ENCODE assay signal across 24 cellular contexts in genomic region chr12:94386422-94386821, GRCh38.
DNase-seq lines count a peak whose midpoint lies in the region; ATAC-seq and TF ChIP-seq lines count a peak whose summit lies in the region.
"Had no signal": no experiment of that assay in that cellular context is flagged by ENCODE, and none has a peak within 500 bp of the region (broad histone marks: within the 10 kb centered on the region; RNA-seq: fewer than 3 reads in every experiment).

No MANE protein-coding gene starts in this region.

- H3K36me3 Mint-ChIP-seq in stimulated activated effector memory CD8-positive, alpha-beta T cell treated with anti-CD3 and anti-CD28 coated beads, Interleukin-12 subunit alpha, Interleukin-12 subunit beta, amount 100 ng/mL, for 72 hours, result peaks cover 16% of the 10 kb centered on the region

- H3K9me3 Mint-ChIP-seq in stimulated activated effector memory CD8-positive, alpha-beta T cell treated with anti-CD3 and anti-CD28 coated beads, Interleukin-12 subunit alpha, Interleukin-12 subunit beta, amount 100 ng/mL, for 72 hours, result peaks cover 17% of the 10 kb centered on the region

- peak overlapping the region; percentile 37 for H3K27ac Mint-ChIP-seq in stimulated activated effector memory CD8-positive, alpha-beta T cell treated with anti-CD3 and anti-CD28 coated beads, Interleukin-12 subunit alpha, Interleukin-12 subunit beta, amount 100 ng/mL, for 72 hours
- H3K27ac Mint-ChIP-seq: CD8-positive, alpha-beta memory T cell; immature natural killer cell; naive thymus-derived CD4-positive, alpha-beta T cell; stimulated activated naive CD8-positive, alpha-beta T cell treated with anti-CD3 and anti-CD28 coated beads, Interleukin-15, amount 100 ng/mL, for 72 hours; WTC11 had no signal

- no peak overlapping the region for H3K4me3 ChIP-seq in choroid plexus epithelial cell (ENCODE audit: low read depth, low read length)
- H3K4me3 ChIP-seq in mucosa of descending colon, result no peak overlapping the region
- H3K4me3 ChIP-seq: esophagus muscularis mucosa, transverse colon had no signal

- no peak overlapping the region for H3K4me3 Mint-ChIP-seq in stimulated activated effector memory CD8-positive, alpha-beta T cell treated with anti-CD3 and anti-CD28 coated beads, Interleukin-12 subunit alpha, Interleukin-12 subunit beta, amount 100 ng/mL, for 72 hours
- H3K4me3 Mint-ChIP-seq: CD8-positive, alpha-beta memory T cell; immature natural killer cell; naive thymus-derived CD4-positive, alpha-beta T cell; stimulated activated naive CD8-positive, alpha-beta T cell treated with anti-CD3 and anti-CD28 coated beads, Interleukin-15, amount 100 ng/mL, for 72 hours; WTC11 had no signal

- TF ChIP-seq CTCF in choroid plexus epithelial cell (conservative IDR thresholded peaks at IDR 0.05; ENCODE audit: low read depth, low read length) (no peak), mucosa of descending colon (IDR thresholded peaks at IDR 0.05) (no peak)

- peak; percentile 47 for DNase-seq in RPMI7951 (ENCODE audit: low read depth)
- peak; percentile 51 for DNase-seq in choroid plexus epithelial cell (ENCODE audit: low read depth)
- peak; percentile 68 for DNase-seq in iris pigment epithelial cell (ENCODE audit: low read depth)
- DNase-seq in stimulated activated effector memory CD8-positive, alpha-beta T cell treated with anti-CD3 and anti-CD28 coated beads, Interleukin-12 subunit alpha, Interleukin-12 subunit beta, amount 100 ng/mL, for 72 hours (ENCODE audit: low spot score in 2 of 2), result no peak
- DNase-seq in mucosa of descending colon, result no peak
- no peak for DNase-seq in NCI-H526 (lab: John Stamatoyannopoulos, UW)
- DNase-seq: activated CD4-positive, alpha-beta T cell treated with anti-CD3 and anti-CD28 coated beads, Interleukin-2, amount 50 U/mL, for 48 hours; activated T-cell treated with anti-CD3 and anti-CD28 coated beads for 4 hours; AML-193; amygdala; CD8-positive, alpha-beta memory T cell; cerebellar nuclear complex; effector CD8-positive, alpha-beta T cell; H7; head of caudate nucleus; immature natural killer cell; naive thymus-derived CD4-positive, alpha-beta T cell; NCI-H1694 treated with DMSO at 0.1 percent for 48 hours; stimulated activated naive CD8-positive, alpha-beta T cell treated with anti-CD3 and anti-CD28 coated beads, Interleukin-15, amount 100 ng/mL, for 72 hours; T-helper 2 cell; transverse colon had no signal

- H3K36me3 ChIP-seq in mucosa of descending colon (ENCODE audit: low read depth), result no peaks in the 10 kb centered on the region

- ATAC-seq in stimulated activated effector memory CD8-positive, alpha-beta T cell treated with anti-CD3 and anti-CD28 coated beads, Interleukin-12 subunit alpha, Interleukin-12 subunit beta, amount 100 ng/mL, for 72 hours, result no peak
- no peak for ATAC-seq in mucosa of descending colon
- no peak for ATAC-seq in GM18873 (IDR thresholded peaks at IDR 0.05; ENCODE audit: low FRiP score, unreplicated experiment)
- ATAC-seq: naive thymus-derived CD4-positive, alpha-beta T cell; stimulated activated naive CD8-positive, alpha-beta T cell treated with anti-CD3 and anti-CD28 coated beads, Interleukin-15, amount 100 ng/mL, for 72 hours; WTC11 had no signal

- peaks cover 15% of the 10 kb centered on the region for H3K9me3 ChIP-seq in mucosa of descending colon

- peaks cover 17% of the 10 kb centered on the region for H3K4me1 Mint-ChIP-seq in stimulated activated effector memory CD8-positive, alpha-beta T cell treated with anti-CD3 and anti-CD28 coated beads, Interleukin-12 subunit alpha, Interleukin-12 subunit beta, amount 100 ng/mL, for 72 hours
- H3K4me1 Mint-ChIP-seq: CD8-positive, alpha-beta memory T cell; immature natural killer cell; stimulated activated naive CD8-positive, alpha-beta T cell treated with anti-CD3 and anti-CD28 coated beads, Interleukin-15, amount 100 ng/mL, for 72 hours had no signal

- intact Hi-C loops in mucosa of descending colon (cut with DNase I, micrococcal nuclease), result no loop called here

- no peaks in the 10 kb centered on the region for H3K4me1 ChIP-seq in mucosa of descending colon (ENCODE audit: low read depth)
- H3K4me1 ChIP-seq: transverse colon had no signal

Comparison
In these comparisons a context has a peak if more than half of its experiments do, and no peak if none do; other contexts are left out.
1. DNase-seq: peak in RPMI7951 (single experiment), choroid plexus epithelial cell (single experiment) and iris pigment epithelial cell (single experiment); none in stimulated activated effector memory CD8-positive, alpha-beta T cell treated with anti-CD3 and anti-CD28 coated beads, Interleukin-12 subunit alpha, Interleukin-12 subunit beta, amount 100 ng/mL, for 72 hours (0 of 2), mucosa of descending colon (0 of 3) and NCI-H526 (0 of 2).